Comparison of ENCODE assay signal across 32 cellular contexts in genomic region chr3:78839710-78840109, GRCh38.
DNase-seq lines count a peak whose midpoint lies in the region; ATAC-seq, FAIRE-seq and TF ChIP-seq lines count a peak whose summit lies in the region.
"Had no signal": no experiment of that assay in that cellular context is flagged by ENCODE, and none has a peak within 500 bp of the region (broad histone marks: within the 10 kb centered on the region; RNA-seq: fewer than 3 reads in every experiment).

No MANE protein-coding gene starts in this region.

- H3K9ac ChIP-seq in IMR-90 (ENCODE audit: low read depth, low read length) = no peak overlapping the region
- H3K9ac ChIP-seq: BLaER1 had no signal

- peaks cover 0 to 4% of the 10 kb centered on the region in 2 experiments; a peak in 1 of 4 replicates for H3K79me1 ChIP-seq in IMR-90 (ENCODE audit: low read depth in 1 of 2, low read length in 2 of 2)

- POLR2A ChIA-PET in A549 (lab: Yijun Ruan, JAX) = no interaction called here
- POLR2A ChIA-PET in IMR-90 (lab: Charles Lee; ENCODE audit: unreplicated experiment) = no interaction called here
- POLR2A ChIA-PET in Caco-2 (lab: Charles Lee) = no interaction called here

- DNase-seq in A549 (ENCODE audit: low read depth in 1 of 2, low spot score in 1 of 2) (peak in 1 of 2 experiments; percentile 43), IMR-90 (peak; percentile 57), brain microvascular endothelial cell (peak; percentile 45), iris pigment epithelial cell (ENCODE audit: low read depth) (peak; percentile 54), Caco-2 (no peak), HTR-8/SVneo (ENCODE audit: insufficient read length, low spot score) (no peak)
- DNase-seq: activated gamma-delta T cell treated with Interleukin-2 at 50 U/mL for 16 hours; activated T-cell treated with anti-CD3 and anti-CD28 coated beads, Interleukin-2, amount 50 U/mL, for 1 hour; cortex of kidney; foreskin melanocyte; left ventricle myocardium superior; mucosa of descending colon; NCI-H1105 treated with DMSO at 0.1 percent for 48 hours; NCI-H510A; NK-92 treated with Interleukin-12 subunit alpha and Interleukin-12 subunit beta, amount 100 ng/mL, for 24 hours; ovary; SJCRH30; stimulated activated CD4-positive, alpha-beta T cell treated with anti-CD3 and anti-CD28 coated beads, Interleukin-12 subunit alpha, Interleukin-12 subunit beta, amount 100 ng/mL, for 4 hours; stimulated activated CD4-positive, alpha-beta T cell treated with anti-CD3 and anti-CD28 coated beads, Interleukin-4, amount 100 ng/mL, for 24 hours; stimulated activated naive B cell treated with anti-CD40 and anti-IgM and Interleukin-4, amounts not matched to agents 10 μg/mL and 1 μg/mL and 100 μg/mL, for 72 hours; T-helper 1 cell had no signal

- TF ChIP-seq CTCF in A549 (IDR thresholded peaks at IDR 0.05) = no peak
- no peak for TF ChIP-seq CTCF in IMR-90 (conservative IDR thresholded peaks at IDR 0.05; ENCODE audit: low read depth, low read length)
- TF ChIP-seq CTCF in brain microvascular endothelial cell (IDR thresholded peaks at IDR 0.05; ENCODE audit: low read depth, low read length, missing control alignments) = no peak
- no peak for TF ChIP-seq CTCF in Caco-2 (IDR thresholded peaks at IDR 0.05; ENCODE audit: insufficient read depth in 1 of 2, low read depth in 1 of 2, low read length in 1 of 2, severe bottlenecking in 1 of 2, unreplicated experiment in 1 of 2)

- H4K5ac ChIP-seq in IMR-90 (ENCODE audit: low read depth, low read length) = no peak overlapping the region

- intact Hi-C loops in IMR-90 (cut with micrococcal nuclease) (no loop called here), Caco-2 (cut with micrococcal nuclease; ENCODE audit: unreplicated experiment) (no loop called here)

- H3K27me3 Mint-ChIP-seq in Caco-2 (ENCODE audit: insufficient read depth, unreplicated experiment) = no peaks in the 10 kb centered on the region
- H3K27me3 Mint-ChIP-seq: IgD-negative memory B cell; stimulated activated naive B cell treated with anti-CD40 and anti-IgM and Interleukin-4, amounts not matched to agents 10 μg/mL and 1 μg/mL and 100 μg/mL, for 72 hours had no signal

- H3K4me3 Mint-ChIP-seq in Caco-2 (ENCODE audit: unreplicated experiment) = no peak overlapping the region
- H3K4me3 Mint-ChIP-seq: IgD-negative memory B cell; nephron; stimulated activated naive B cell treated with anti-CD40 and anti-IgM and Interleukin-4, amounts not matched to agents 10 μg/mL and 1 μg/mL and 100 μg/mL, for 72 hours had no signal

- no peaks in the 10 kb centered on the region; the same call in 1 of the 2 replicates for H3K9me1 ChIP-seq in IMR-90 (ENCODE audit: insufficient read depth, low read length)

- H3K23ac ChIP-seq in IMR-90 (ENCODE audit: low read depth, low read length) = no peak overlapping the region

- H2BK20ac ChIP-seq in IMR-90 (ENCODE audit: low read depth, low read length) = no peak overlapping the region

- H4K91ac ChIP-seq in IMR-90 (ENCODE audit: insufficient read depth, low read depth, low read length) = no peak overlapping the region

- H4K20me1 ChIP-seq in IMR-90 (ENCODE audit: insufficient read depth, low read length) = no peaks in the 10 kb centered on the region

- peaks cover 14% of the 10 kb centered on the region for H3K4me1 Mint-ChIP-seq in Caco-2 (ENCODE audit: low read depth, unreplicated experiment)
- H3K4me1 Mint-ChIP-seq: IgD-negative memory B cell; stimulated activated naive B cell treated with anti-CD40 and anti-IgM and Interleukin-4, amounts not matched to agents 10 μg/mL and 1 μg/mL and 100 μg/mL, for 72 hours had no signal

- H3K27me3 ChIP-seq in IMR-90 (ENCODE audit: control insufficient read depth, insufficient read depth, low read length) (no peaks in the 10 kb centered on the region), brain microvascular endothelial cell (replicated peaks) (no peaks in the 10 kb centered on the region), Caco-2 (replicated peaks; ENCODE audit: control insufficient read depth, insufficient read depth, low read length) (no peaks in the 10 kb centered on the region)
- H3K27me3 ChIP-seq: BLaER1, breast epithelium, hepatocyte, ovary, SJCRH30 had no signal

- H3K14ac ChIP-seq in IMR-90 (replicated peaks; ENCODE audit: low read depth, low read length) = no peak overlapping the region

- in situ Hi-C loops in IMR-90 (cut with MboI; ENCODE audit: low sequenced_read_pairs) (no loop called here), brain microvascular endothelial cell (cut with HindIII; ENCODE audit: low pct_ligation_motif_present, low sequenced_read_pairs) (no loop called here)

- H3K56ac ChIP-seq in IMR-90 (ENCODE audit: extremely low read depth, insufficient read depth, low read length) = no peak overlapping the region

- no peak overlapping the region for H3K18ac ChIP-seq in IMR-90 (ENCODE audit: low read depth, low read length)

- FAIRE-seq in A549 (lab: Jason Lieb, UNC) = no peak
- FAIRE-seq in HTR-8/SVneo (lab: Jason Lieb, UNC) = no peak
- FAIRE-seq: TTC549 had no signal

- H3K4me2 ChIP-seq in A549 = peak overlapping the region; percentile 53
- H3K4me2 ChIP-seq in IMR-90 (ENCODE audit: low read depth, low read length) = peak overlapping the region; percentile 67
- H3K4me2 ChIP-seq: BLaER1, hepatocyte had no signal

- peak in 1 of 2 experiments; percentile 59; a peak in 2 of 6 replicates for ATAC-seq in A549
- ATAC-seq in IMR-90 (ENCODE audit: low read depth) = peak; percentile 61
- ATAC-seq in HG03025 (IDR thresholded peaks at IDR 0.05; ENCODE audit: low FRiP score, unreplicated experiment) = no peak
- no peak for ATAC-seq in HG03469 (IDR thresholded peaks at IDR 0.05; ENCODE audit: unreplicated experiment)
- ATAC-seq: activated CD4-positive, CD25-positive, alpha-beta regulatory T cell treated with anti-CD3 and anti-CD28 coated beads, Interleukin-2, amount 50 U/mL, for 24 hours; left ventricle myocardium superior; mucosa of descending colon; Panc1; stimulated activated naive B cell treated with anti-CD40 and anti-IgM and Interleukin-4, amounts not matched to agents 10 μg/mL and 1 μg/mL and 100 μg/mL, for 72 hours had no signal

- H2BK5ac ChIP-seq in IMR-90 (ENCODE audit: low read depth, low read length, poor library complexity, severe bottlenecking) = no peak overlapping the region

- CTCF ChIA-PET in A549 (lab: Yijun Ruan, JAX) = no interaction called here
- CTCF ChIA-PET in IMR-90 (lab: Yijun Ruan, JAX) = no interaction called here
- CTCF ChIA-PET in Caco-2 (lab: Charles Lee) = no interaction called here

- H3K27ac Mint-ChIP-seq in Caco-2 (ENCODE audit: unreplicated experiment) = no peak overlapping the region
- H3K27ac Mint-ChIP-seq: IgD-negative memory B cell; stimulated activated naive B cell treated with anti-CD40 and anti-IgM and Interleukin-4, amounts not matched to agents 10 μg/mL and 1 μg/mL and 100 μg/mL, for 72 hours had no signal

- dilution Hi-C loops in IMR-90 (cut with HindIII; ENCODE audit: low sequenced_read_pairs, unreplicated experiment) = no loop called here

- H3K9me3 Mint-ChIP-seq in Caco-2 (ENCODE audit: unreplicated experiment) = no peaks in the 10 kb centered on the region
- H3K9me3 Mint-ChIP-seq: nephron had no signal

- no peak overlapping the region for H2AFZ ChIP-seq in IMR-90 (replicated peaks; ENCODE audit: low read length, poor library complexity)
- H2AFZ ChIP-seq: hepatocyte had no signal

- H2BK15ac ChIP-seq in IMR-90 (ENCODE audit: low read depth, low read length) = no peak overlapping the region

- H2BK120ac ChIP-seq in IMR-90 (ENCODE audit: low read depth, low read length) = no peak overlapping the region

- H3K4ac ChIP-seq in IMR-90 (ENCODE audit: low read depth, low read length) = no peak overlapping the region

- no peak overlapping the region for H3K4me3 ChIP-seq in A549
- no peak overlapping the region for H3K4me3 ChIP-seq in IMR-90 (ENCODE audit: insufficient read depth, low read depth, low read length)
- H3K4me3 ChIP-seq in brain microvascular endothelial cell (ENCODE audit: low read depth, low read length) = no peak overlapping the region
- no peak overlapping the region for H3K4me3 ChIP-seq in Caco-2 (ENCODE audit: low read depth, low read length)
- H3K4me3 ChIP-seq: BLaER1, breast epithelium, hepatocyte, mucosa of descending colon, ovary, SJCRH30 had no signal

- H3K27ac ChIP-seq in A549 (peak overlapping the region in 1 of 2 experiments; percentile 34; a peak in 2 of 6 replicates), IMR-90 (ENCODE audit: insufficient read depth, low read length) (no peak overlapping the region), brain microvascular endothelial cell (no peak overlapping the region)
- H3K27ac ChIP-seq: BLaER1, breast epithelium, epithelial cell of prostate, hepatocyte, ovary, SJCRH30 had no signal

- no peak overlapping the region for H4K8ac ChIP-seq in IMR-90 (ENCODE audit: low read depth in 2 of 2, low read length in 2 of 2)

- no peak overlapping the region for H2AK9ac ChIP-seq in IMR-90 (replicated peaks; ENCODE audit: low read depth, low read length, poor library complexity)

- H3K4me1 ChIP-seq in A549 (peaks cover 29% of the 10 kb centered on the region), IMR-90 (ENCODE audit: control insufficient read depth, insufficient read depth, low read length) (no peaks in the 10 kb centered on the region), Caco-2 (peaks cover 9% of the 10 kb centered on the region)
- H3K4me1 ChIP-seq: breast epithelium, SJCRH30 had no signal

- no TSS peak for BruUV-seq in IMR-90 (replicated peaks; lab: Mats Ljungman, UMichigan)
- BruUV-seq in Caco-2 (replicated peaks; lab: Mats Ljungman, UMichigan) = no TSS peak

- TF ChIP-seq RAD21 in A549 (conservative IDR thresholded peaks at IDR 0.05 in 1 of 2, IDR thresholded peaks at IDR 0.05 in 1 of 2) (no peak), IMR-90 (IDR thresholded peaks at IDR 0.05; ENCODE audit: low read length) (no peak)

- H3K9me3 ChIP-seq in A549 (no peaks in the 10 kb centered on the region), IMR-90 (ENCODE audit: control insufficient read depth, insufficient read depth, low read length) (no peaks in the 10 kb centered on the region), Caco-2 (no peaks in the 10 kb centered on the region)
- H3K9me3 ChIP-seq: BLaER1, breast epithelium, mucosa of descending colon, ovary, SJCRH30 had no signal

- H2AK5ac ChIP-seq in IMR-90 (ENCODE audit: low read depth, low read length) = no peak overlapping the region

- H3K36me3 Mint-ChIP-seq in Caco-2 (ENCODE audit: insufficient read depth, unreplicated experiment) = no peaks in the 10 kb centered on the region
- H3K36me3 Mint-ChIP-seq: IgD-negative memory B cell; stimulated activated naive B cell treated with anti-CD40 and anti-IgM and Interleukin-4, amounts not matched to agents 10 μg/mL and 1 μg/mL and 100 μg/mL, for 72 hours had no signal

- H3K36me3 ChIP-seq in IMR-90 (ENCODE audit: control insufficient read depth, insufficient read depth, low read length) (no peaks in the 10 kb centered on the region), brain microvascular endothelial cell (replicated peaks) (no peaks in the 10 kb centered on the region), Caco-2 (ENCODE audit: control insufficient read depth, insufficient read depth, low read length) (no peaks in the 10 kb centered on the region)
- H3K36me3 ChIP-seq: BLaER1, breast epithelium, ovary, SJCRH30 had no signal

- TF ChIP-seq POLR2A in A549 (IDR thresholded peaks at IDR 0.05; ENCODE audit: low read length) (no peak), IMR-90 (IDR thresholded peaks at IDR 0.05; ENCODE audit: low read depth, low read length) (no peak)

- no peak for TF ChIP-seq EP300 in A549 (IDR thresholded peaks at IDR 0.05)

- WGBS in A549 (ENCODE audit: missing lambda C conversion rate) = 4% methylated on average over 3 of the region's 3 CpGs
- WGBS in IMR-90 (ENCODE audit: extremely low coverage in 2 of 2, insufficient read length in 1 of 2), 2 experiments = no CpG with 5 or more reads among the region's 3 CpGs

Comparison
In these comparisons a context has a peak if more than half of its experiments do, and no peak if none do; other contexts are left out.
1. DNase-seq: peak in IMR-90 (single experiment), brain microvascular endothelial cell (single experiment) and iris pigment epithelial cell (single experiment); none in Caco-2 (0 of 2) and HTR-8/SVneo (single experiment).